Comparison of ENCODE assay signal across 11 cellular contexts in the genomic region with DNA sequence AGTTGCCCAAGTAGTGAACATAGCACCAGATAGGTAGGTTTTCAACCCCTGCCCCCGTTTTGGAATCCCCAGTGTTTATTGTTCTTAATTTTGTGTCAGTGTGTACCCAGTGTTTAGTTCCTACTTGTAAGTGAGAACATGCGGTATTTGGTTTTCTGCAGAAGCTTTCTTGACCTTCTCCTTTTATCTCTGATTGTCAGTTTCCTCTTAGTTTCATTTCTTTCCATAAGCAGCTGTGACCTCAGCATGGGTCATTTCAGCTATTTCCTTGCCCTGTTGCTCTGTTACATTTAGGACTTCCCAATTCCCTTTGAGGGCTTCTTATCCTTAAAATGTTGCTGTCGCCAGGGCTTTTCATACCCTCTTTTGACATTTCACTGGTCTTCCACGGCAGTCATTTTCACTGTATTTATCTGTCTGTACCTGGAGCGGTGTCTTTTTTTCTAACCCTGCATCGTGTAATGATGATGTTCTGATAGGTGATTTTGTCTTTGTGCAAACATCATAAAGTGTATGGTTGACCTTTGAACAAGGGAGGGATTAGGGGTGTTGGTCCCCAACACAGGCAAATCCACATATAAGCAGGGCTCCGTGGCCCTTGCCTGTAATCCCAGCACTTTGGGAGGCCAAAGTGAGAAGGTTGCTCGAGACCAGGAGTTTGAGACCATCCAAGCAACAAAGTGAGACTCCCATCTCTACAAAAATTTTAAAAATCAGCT. TPM values are rescaled to one million over a fixed set of nuclear protein-coding genes. Genes with fewer than 3 reads are reported as not detected.
A peak's percentile ranks its signal among the peaks of the same experiment; 100 is the strongest.
DNase-seq lines count a peak whose midpoint lies in the region; ATAC-seq and TF ChIP-seq lines count a peak whose summit lies in the region.
"Had no signal": no experiment of that assay in that cellular context is flagged by ENCODE, and none has a peak within 500 bp of the region (broad histone marks: within the 10 kb centered on the region; RNA-seq: fewer than 3 reads in every experiment).

No MANE protein-coding gene starts in this region.

- H3K27me3 ChIP-seq in osteoblast (ENCODE audit: insufficient read depth, low read length) (no peaks in the 10 kb centered on the region), thyroid gland (no peaks in the 10 kb centered on the region)
- H3K27me3 ChIP-seq: pancreas had no signal

- TF ChIP-seq POLR2A in NB4 (IDR thresholded peaks at IDR 0.05; ENCODE audit: extremely low read depth, insufficient read length) (no peak), thyroid gland (IDR thresholded peaks at IDR 0.05) (no peak)

- no peak overlapping the region for H2AFZ ChIP-seq in osteoblast (ENCODE audit: low read length)

- ATAC-seq in GM18858 (IDR thresholded peaks at IDR 0.05; ENCODE audit: unreplicated experiment) = no peak
- ATAC-seq in HG02885 (IDR thresholded peaks at IDR 0.05; ENCODE audit: poor library complexity, unreplicated experiment) = no peak

- H3K79me2 ChIP-seq in osteoblast (ENCODE audit: insufficient read depth, low read length) = peaks cover 87% of the 10 kb centered on the region

- peaks cover 24% of the 10 kb centered on the region for H4K20me1 ChIP-seq in osteoblast (ENCODE audit: insufficient read depth, low read length)

- H3K4me2 ChIP-seq in osteoblast (ENCODE audit: insufficient read depth, low read length) = no peak overlapping the region

- TF ChIP-seq CTCF in NB4 (IDR thresholded peaks at IDR 0.05; ENCODE audit: low read depth, low read length) = no peak
- TF ChIP-seq CTCF in osteoblast (IDR thresholded peaks at IDR 0.05; ENCODE audit: extremely low read depth, low read depth, low read length) = no peak
- no peak for TF ChIP-seq CTCF in thyroid gland (IDR thresholded peaks at IDR 0.05)

- H3K4me3 ChIP-seq in NB4 (ENCODE audit: low read depth, low read length) (no peak overlapping the region), osteoblast (ENCODE audit: insufficient read depth, low read length) (no peak overlapping the region), thyroid gland (replicated peaks in 1 of 3) (no peak overlapping the region)
- H3K4me3 ChIP-seq: pancreas had no signal

- WGBS in thyroid gland, 2 donors = 73 to 74% methylated on average over 7 to 8 of the region's 8 CpGs

- peak; percentile 15 for DNase-seq in Ammon's horn (ENCODE audit: low spot score)
- DNase-seq in NB4 (ENCODE audit: low read depth) = peak; percentile 49
- peak; percentile 20 to 80 for DNase-seq in dermis microvascular lymphatic vessel endothelial cell (ENCODE audit: low read depth in 2 of 2)
- DNase-seq in medulla oblongata (ENCODE audit: extremely low spot score) = peak; percentile 22
- DNase-seq in osteoblast (ENCODE audit: insufficient read length, low spot score, missing footprints) = no peak
- DNase-seq in thyroid gland = no peak
- DNase-seq: activated CD4-positive, CD25-positive, alpha-beta regulatory T cell treated with anti-CD3 and anti-CD28 coated beads, Interleukin-2, amount 50 U/mL, for 72 hours; NCI-H2171; pancreas had no signal

- H3K4me1 ChIP-seq in osteoblast (ENCODE audit: insufficient read depth, low read length) = peaks cover 19% of the 10 kb centered on the region
- H3K4me1 ChIP-seq in thyroid gland = peaks cover 33 to 39% of the 10 kb centered on the region in 2 donors

- H3K27ac ChIP-seq in osteoblast (ENCODE audit: low read depth, low read length) (no peak overlapping the region), thyroid gland (peak overlapping the region in 1 of 3 donors; percentile 21)
- H3K27ac ChIP-seq: pancreas had no signal

- H3K36me3 ChIP-seq in osteoblast (ENCODE audit: insufficient read depth, low read length) (no peaks in the 10 kb centered on the region), thyroid gland (no peaks in the 10 kb centered on the region)
- H3K36me3 ChIP-seq: pancreas had no signal

- H3K9me3 ChIP-seq in osteoblast (ENCODE audit: low read depth, low read length) (no peaks in the 10 kb centered on the region), thyroid gland (no peaks in the 10 kb centered on the region)
- H3K9me3 ChIP-seq: pancreas had no signal

- intact Hi-C loops in thyroid gland (cut with DNase I) = no loop called here

RNA-seq across cellular contexts. Expression of a gene that starts 15.0 kb away (rescaled TPM):
- 46.7 and 54.4 TPM in 2 replicates for total RNA-seq in dermis microvascular lymphatic vessel endothelial cell
- 39.5 and 42.7 TPM in 2 replicates for total RNA-seq in osteoblast
- total RNA-seq in thyroid gland = 10 to 100 TPM; 29.6 to 42.2 (median 41.1) TPM

RNA-seq across cellular contexts. Expression of a gene that starts 15.7 kb away (rescaled TPM):
- 23.3 and 23.9 TPM in 2 replicates for total RNA-seq in dermis microvascular lymphatic vessel endothelial cell
- total RNA-seq in osteoblast = 24.5 and 28.6 TPM in 2 replicates
- 10 to 100 TPM; 27.9 to 53.5 (median 33.9) TPM for total RNA-seq in thyroid gland

Comparison
In these comparisons a context has a peak if more than half of its experiments do, and no peak if none do; other contexts are left out.
1. DNase-seq: peak in Ammon's horn (single experiment), NB4 (single experiment), dermis microvascular lymphatic vessel endothelial cell (2 of 2) and medulla oblongata (single experiment); none in osteoblast (single experiment) and thyroid gland (0 of 2).